1 cellular context compared by ENCODE assay signal in genomic region chr17:1713160-1713877, GRCh38.
TF ChIP-seq lines count a peak whose summit lies in the region.

No MANE protein-coding gene starts in this region.

TF ChIP-seq in GM12878, 131 proteins besides CTCF, POLR2A, EP300 and RAD21:
- TF ChIP-seq PRDM15 (CRISPR knock-in tag; IDR thresholded peaks at IDR 0.05) (no peak), CEBPB (IDR thresholded peaks at IDR 0.05; ENCODE audit: borderline replicate concordance in 1 of 2, low read depth in 2 of 2, low read length in 2 of 2) (no peak), CREM (IDR thresholded peaks at IDR 0.05; ENCODE audit: low read depth) (no peak), ZZZ3 (IDR thresholded peaks at IDR 0.05; ENCODE audit: control insufficient read depth, insufficient read length, low read depth) (no peak), NFXL1 (IDR thresholded peaks at IDR 0.05; ENCODE audit: borderline replicate concordance) (no peak)
- TF ChIP-seq, protein P1, sequence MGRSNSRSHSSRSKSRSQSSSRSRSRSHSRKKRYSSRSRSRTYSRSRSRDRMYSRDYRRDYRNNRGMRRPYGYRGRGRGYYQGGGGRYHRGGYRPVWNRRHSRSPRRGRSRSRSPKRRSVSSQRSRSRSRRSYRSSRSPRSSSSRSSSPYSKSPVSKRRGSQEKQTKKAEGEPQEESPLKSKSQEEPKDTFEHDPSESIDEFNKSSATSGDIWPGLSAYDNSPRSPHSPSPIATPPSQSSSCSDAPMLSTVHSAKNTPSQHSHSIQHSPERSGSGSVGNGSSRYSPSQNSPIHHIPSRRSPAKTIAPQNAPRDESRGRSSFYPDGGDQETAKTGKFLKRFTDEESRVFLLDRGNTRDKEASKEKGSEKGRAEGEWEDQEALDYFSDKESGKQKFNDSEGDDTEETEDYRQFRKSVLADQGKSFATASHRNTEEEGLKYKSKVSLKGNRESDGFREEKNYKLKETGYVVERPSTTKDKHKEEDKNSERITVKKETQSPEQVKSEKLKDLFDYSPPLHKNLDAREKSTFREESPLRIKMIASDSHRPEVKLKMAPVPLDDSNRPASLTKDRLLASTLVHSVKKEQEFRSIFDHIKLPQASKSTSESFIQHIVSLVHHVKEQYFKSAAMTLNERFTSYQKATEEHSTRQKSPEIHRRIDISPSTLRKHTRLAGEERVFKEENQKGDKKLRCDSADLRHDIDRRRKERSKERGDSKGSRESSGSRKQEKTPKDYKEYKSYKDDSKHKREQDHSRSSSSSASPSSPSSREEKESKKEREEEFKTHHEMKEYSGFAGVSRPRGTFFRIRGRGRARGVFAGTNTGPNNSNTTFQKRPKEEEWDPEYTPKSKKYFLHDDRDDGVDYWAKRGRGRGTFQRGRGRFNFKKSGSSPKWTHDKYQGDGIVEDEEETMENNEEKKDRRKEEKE (IDR thresholded peaks at IDR 0.05) = no peak
- TF ChIP-seq, protein P2, sequence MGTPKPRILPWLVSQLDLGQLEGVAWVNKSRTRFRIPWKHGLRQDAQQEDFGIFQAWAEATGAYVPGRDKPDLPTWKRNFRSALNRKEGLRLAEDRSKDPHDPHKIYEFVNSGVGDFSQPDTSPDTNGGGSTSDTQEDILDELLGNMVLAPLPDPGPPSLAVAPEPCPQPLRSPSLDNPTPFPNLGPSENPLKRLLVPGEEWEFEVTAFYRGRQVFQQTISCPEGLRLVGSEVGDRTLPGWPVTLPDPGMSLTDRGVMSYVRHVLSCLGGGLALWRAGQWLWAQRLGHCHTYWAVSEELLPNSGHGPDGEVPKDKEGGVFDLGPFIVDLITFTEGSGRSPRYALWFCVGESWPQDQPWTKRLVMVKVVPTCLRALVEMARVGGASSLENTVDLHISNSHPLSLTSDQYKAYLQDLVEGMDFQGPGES (IDR thresholded peaks at IDR 0.05) = no peak
